11 cellular contexts compared by ENCODE assay signal in the genomic region with DNA sequence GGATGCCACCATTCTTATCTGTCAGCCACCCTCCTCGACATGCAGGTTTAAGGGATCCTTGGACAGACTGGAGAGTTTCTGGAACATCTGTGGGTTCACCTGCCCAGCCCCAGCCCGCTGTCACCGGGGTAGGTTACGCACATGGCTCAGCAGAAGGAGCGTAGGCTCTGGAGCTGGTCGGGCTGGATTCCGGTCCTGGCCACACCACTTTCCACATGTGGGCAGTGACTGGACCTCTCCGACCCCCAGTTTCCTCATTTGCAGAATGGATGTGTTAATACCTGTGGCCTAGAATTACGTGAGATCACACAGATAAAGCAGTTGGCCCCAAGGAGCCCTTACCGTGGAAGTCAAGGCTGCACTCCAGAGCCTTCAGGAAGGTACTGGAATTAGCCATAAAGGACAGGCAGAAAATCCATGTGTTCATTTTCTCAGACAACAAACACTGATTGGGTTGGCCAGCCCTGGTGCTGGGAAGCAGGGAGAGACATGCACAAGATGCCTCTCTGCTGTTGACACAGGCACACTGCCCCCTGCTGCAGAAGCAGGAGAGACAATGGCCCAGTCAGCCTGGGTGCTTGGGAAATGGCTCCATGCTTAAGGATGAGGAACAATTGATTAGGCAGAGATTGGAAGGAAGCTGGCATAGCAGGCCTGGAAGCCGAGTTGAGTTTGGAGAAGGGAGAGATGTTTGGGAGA. TPM values are rescaled to one million over a fixed set of nuclear protein-coding genes. Genes with fewer than 3 reads are reported as not detected.
A peak's percentile ranks its signal among the peaks of the same experiment; 100 is the strongest.
DNase-seq lines count a peak whose midpoint lies in the region; ATAC-seq and TF ChIP-seq lines count a peak whose summit lies in the region.
"Had no signal": no experiment of that assay in that cellular context is flagged by ENCODE, and none has a peak within 500 bp of the region (broad histone marks: within the 10 kb centered on the region; RNA-seq: fewer than 3 reads in every experiment).

No MANE protein-coding gene starts in this region.

- H3K79me2 ChIP-seq in DOHH2 (ENCODE audit: control insufficient read depth, low read length), result no peaks in the 10 kb centered on the region

- peak; percentile 41 for DNase-seq in RPMI7951 (ENCODE audit: low read depth)
- no peak for DNase-seq in foreskin keratinocyte
- DNase-seq in T-helper 17 cell, result no peak
- no peak for DNase-seq in effector memory CD8-positive, alpha-beta T cell
- DNase-seq: activated CD4-positive, alpha-beta T cell treated with anti-CD3 and anti-CD28 coated beads, Interleukin-2, amount 50 U/mL, for 4 hours; GF-D8 had no signal

- peaks cover 5% of the 10 kb centered on the region for H3K4me1 Mint-ChIP-seq in T-helper 17 cell
- no peaks in the 10 kb centered on the region for H3K4me1 Mint-ChIP-seq in effector memory CD8-positive, alpha-beta T cell (ENCODE audit: low read depth in 2 of 2)

- no peak overlapping the region for H3K4me2 ChIP-seq in DOHH2 (ENCODE audit: low read length)

- no peaks in the 10 kb centered on the region for H3K36me3 Mint-ChIP-seq in T-helper 17 cell (ENCODE audit: low read depth)
- peaks cover 3% of the 10 kb centered on the region for H3K36me3 Mint-ChIP-seq in effector memory CD8-positive, alpha-beta T cell (ENCODE audit: insufficient read depth)

- ATAC-seq in foreskin keratinocyte, result no peak
- ATAC-seq in GM18498 (IDR thresholded peaks at IDR 0.05; ENCODE audit: unreplicated experiment), result no peak
- ATAC-seq in GM18873 (IDR thresholded peaks at IDR 0.05; ENCODE audit: low FRiP score, unreplicated experiment), result no peak
- ATAC-seq in T-helper 17 cell, result no peak
- no peak for ATAC-seq in effector memory CD8-positive, alpha-beta T cell (replicated peaks)
- ATAC-seq: right cardiac atrium had no signal

- H3F3A ChIP-seq in DOHH2 (ENCODE audit: control insufficient read depth, insufficient read depth), result no peaks in the 10 kb centered on the region

- H3K27me3 ChIP-seq in DOHH2 (ENCODE audit: control insufficient read depth, low read length), result peaks cover 6% of the 10 kb centered on the region; the same call in 1 of the 2 replicates
- no peaks in the 10 kb centered on the region for H3K27me3 ChIP-seq in foreskin keratinocyte

- no peaks in the 10 kb centered on the region for H4K20me1 ChIP-seq in DOHH2 (ENCODE audit: control insufficient read depth, insufficient read depth, low read depth, low read length)

- H3K4me1 ChIP-seq in DOHH2 (ENCODE audit: control insufficient read depth, low read length) (no peaks in the 10 kb centered on the region), foreskin keratinocyte (no peaks in the 10 kb centered on the region)

- H3K27ac Mint-ChIP-seq in T-helper 17 cell, result no peak overlapping the region
- no peak overlapping the region for H3K27ac Mint-ChIP-seq in effector memory CD8-positive, alpha-beta T cell

- H3K9me3 ChIP-seq in DOHH2 (ENCODE audit: control insufficient read depth, insufficient read depth, low read length) (no peaks in the 10 kb centered on the region), T-helper 17 cell (ENCODE audit: control insufficient read depth, low read length, poor library complexity, severe bottlenecking) (no peaks in the 10 kb centered on the region)

- H3K27me3 Mint-ChIP-seq in T-helper 17 cell, result peaks cover 5% of the 10 kb centered on the region
- H3K27me3 Mint-ChIP-seq in effector memory CD8-positive, alpha-beta T cell, result no peaks in the 10 kb centered on the region

- H3K36me3 ChIP-seq in DOHH2 (ENCODE audit: control insufficient read depth, low read length), result no peaks in the 10 kb centered on the region

- no peaks in the 10 kb centered on the region for H3K9me2 ChIP-seq in DOHH2 (replicated peaks; ENCODE audit: control insufficient read depth, low read length)

- TF ChIP-seq CTCF in DOHH2 (IDR thresholded peaks at IDR 0.05; ENCODE audit: low read depth, low read length, poor library complexity, severe bottlenecking), result peak; percentile 53
- TF ChIP-seq CTCF in GM12875 (IDR thresholded peaks at IDR 0.05; ENCODE audit: borderline replicate concordance, insufficient read depth, low read depth, low read length), result peak; percentile 54; the same call in 1 of the 2 replicates
- peak; percentile 40 for TF ChIP-seq CTCF in foreskin keratinocyte (conservative IDR thresholded peaks at IDR 0.05)

- H3K4me3 ChIP-seq in DOHH2 (ENCODE audit: low read length), result no peak overlapping the region
- no peak overlapping the region for H3K4me3 ChIP-seq in GM12875 (ENCODE audit: low read depth, low read length)

- no peaks in the 10 kb centered on the region for H3K9me3 Mint-ChIP-seq in effector memory CD8-positive, alpha-beta T cell

- no peak overlapping the region for H3K27ac ChIP-seq in DOHH2 (ENCODE audit: low read depth, low read length)
- no peak overlapping the region for H3K27ac ChIP-seq in foreskin keratinocyte

- H3K4me3 Mint-ChIP-seq in T-helper 17 cell, result no peak overlapping the region
- no peak overlapping the region for H3K4me3 Mint-ChIP-seq in effector memory CD8-positive, alpha-beta T cell

RNA-seq across cellular contexts. Expression of gene SF3B3, which starts 58.8 kb away (rescaled TPM):
- 152 and 218 TPM in 2 replicates for total RNA-seq in RPMI7951 (2014; rRNA removed; shearing (Covaris generic))
- 179 and 180 TPM in 2 replicates for total RNA-seq in foreskin keratinocyte
- polyA plus RNA-seq in foreskin keratinocyte, result 155 and 199 TPM in 2 replicates
- 100 to 1,000 TPM; 163 to 182 TPM for total RNA-seq in T-helper 17 cell

RNA-seq across cellular contexts. Expression of gene COG4, which starts 59.1 kb away (rescaled TPM):
- total RNA-seq in RPMI7951 (2014; rRNA removed; shearing (Covaris generic)), result 71.3 and 73.2 TPM in 2 replicates
- total RNA-seq in foreskin keratinocyte (42.7 and 53.0 TPM in 2 replicates), T-helper 17 cell (10 to 100 TPM; 26.3 to 54.0 TPM)
- polyA plus RNA-seq in foreskin keratinocyte, result 31.2 and 39.1 TPM in 2 replicates
